In the genomic region with DNA sequence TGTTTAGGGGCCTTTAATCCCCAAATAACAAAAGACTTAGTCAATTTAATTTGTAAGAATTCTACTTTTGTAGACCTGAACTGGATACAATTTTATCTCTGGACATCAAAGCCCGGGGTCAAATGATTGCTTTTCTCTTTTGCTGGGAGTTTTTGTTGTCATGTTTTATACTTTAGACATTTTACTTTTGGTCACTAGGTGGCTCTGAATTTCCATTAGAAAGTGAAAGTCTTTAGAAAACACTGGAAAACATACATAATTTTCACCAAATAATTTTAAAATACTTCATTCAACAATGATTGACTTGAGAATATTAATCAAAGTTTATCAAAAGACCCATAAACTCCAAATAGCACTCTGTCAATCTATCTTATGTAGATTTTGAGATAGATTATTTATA, we compare ENCODE assay signal across 11 cellular contexts. TPM values are rescaled to one million over a fixed set of nuclear protein-coding genes. Genes with fewer than 3 reads are reported as not detected.
DNase-seq lines count a peak whose midpoint lies in the region; ATAC-seq, FAIRE-seq and TF ChIP-seq lines count a peak whose summit lies in the region.
"Had no signal": no experiment of that assay in that cellular context is flagged by ENCODE, and none has a peak within 500 bp of the region (broad histone marks: within the 10 kb centered on the region; RNA-seq: fewer than 3 reads in every experiment).

No MANE protein-coding gene starts in this region.

- DNase-seq in DND-41 (no peak), MM.1S (no peak), H1 (ENCODE audit: low read depth in 1 of 2, low spot score in 2 of 2) (no peak), neural crest cell (ENCODE audit: low read depth, low spot score) (no peak), upper lobe of left lung (no peak), activated T-cell treated with anti-CD3 and anti-CD28 coated beads for 4 hours (no peak), NCI-H2171 treated with DMSO at 0.1 percent for 48 hours (lab: John Stamatoyannopoulos, UW) (no peak)
- DNase-seq: activated CD8-positive, alpha-beta T cell treated with anti-CD3 and anti-CD28 coated beads for 36 hours; colonic mucosa; left ventricle myocardium superior had no signal

- H3K27me3 ChIP-seq in DND-41 (ENCODE audit: insufficient read depth, low read length, poor library complexity) (no peaks in the 10 kb centered on the region), MM.1S (replicated peaks; ENCODE audit: insufficient read depth, low read length) (no peaks in the 10 kb centered on the region), H1 (replicated peaks in 1 of 4; ENCODE audit: control insufficient read depth in 3 of 4, extremely low read depth in 1 of 4, insufficient read depth in 3 of 4, low read length in 3 of 4) (no peaks in the 10 kb centered on the region), upper lobe of left lung (no peaks in the 10 kb centered on the region), gastroesophageal sphincter (no peaks in the 10 kb centered on the region)
- H3K27me3 ChIP-seq: colonic mucosa had no signal

- no peak overlapping the region for H2BK15ac ChIP-seq in H1 (ENCODE audit: low read length)

- H3K14ac ChIP-seq in H1 (ENCODE audit: insufficient read length), result no peak overlapping the region

- H3K4me3 Mint-ChIP-seq in neural crest cell, result no peak overlapping the region
- H3K4me3 Mint-ChIP-seq: activated CD8-positive, alpha-beta T cell treated with anti-CD3 and anti-CD28 coated beads for 36 hours had no signal

- TF ChIP-seq POLR2A in H1 (IDR thresholded peaks at IDR 0.05; ENCODE audit: control extremely low read depth in 1 of 2, low read depth in 2 of 2, low read length in 2 of 2), result no peak
- TF ChIP-seq POLR2A in upper lobe of left lung (IDR thresholded peaks at IDR 0.05), result no peak
- TF ChIP-seq POLR2A in gastroesophageal sphincter (IDR thresholded peaks at IDR 0.05), result no peak

- no peaks in the 10 kb centered on the region for H3K9me3 ChIP-seq in DND-41 (ENCODE audit: insufficient read depth, low read length, severe bottlenecking)
- H3K9me3 ChIP-seq in MM.1S (replicated peaks; ENCODE audit: insufficient read depth, low read length), result no peaks in the 10 kb centered on the region
- no peaks in the 10 kb centered on the region for H3K9me3 ChIP-seq in H1 (ENCODE audit: insufficient read depth in 2 of 2, low read depth in 1 of 2, low read length in 1 of 2)
- no peaks in the 10 kb centered on the region for H3K9me3 ChIP-seq in upper lobe of left lung
- H3K9me3 ChIP-seq in gastroesophageal sphincter, result no peaks in the 10 kb centered on the region
- H3K9me3 ChIP-seq: colonic mucosa had no signal

- H3K56ac ChIP-seq in H1 (replicated peaks; ENCODE audit: insufficient read length, low read depth, low read length), result no peak overlapping the region

- no peak for TF ChIP-seq EP300 in H1 (IDR thresholded peaks at IDR 0.05; ENCODE audit: borderline replicate concordance in 1 of 2, low read depth in 2 of 2, low read length in 2 of 2)
- no peak for TF ChIP-seq EP300 in upper lobe of left lung (IDR thresholded peaks at IDR 0.05)
- TF ChIP-seq EP300 in gastroesophageal sphincter (IDR thresholded peaks at IDR 0.05), result no peak

- peak; percentile 35 for TF ChIP-seq CTCF in DND-41 (IDR thresholded peaks at IDR 0.05; ENCODE audit: borderline replicate concordance, extremely low read depth, low read length, poor library complexity, severe bottlenecking)
- TF ChIP-seq CTCF in MM.1S (IDR thresholded peaks at IDR 0.05; ENCODE audit: low read length), result 0 out of 2 replicates have a peak, but pooled peaks have one; percentile 12
- no peak for TF ChIP-seq CTCF in H1 (IDR thresholded peaks at IDR 0.05; ENCODE audit: control extremely low read depth in 1 of 3, insufficient read depth in 1 of 3, low read depth in 1 of 3, low read length in 3 of 3)
- peak; percentile 61 for TF ChIP-seq CTCF in neural crest cell (conservative IDR thresholded peaks at IDR 0.05)
- TF ChIP-seq CTCF in upper lobe of left lung (IDR thresholded peaks at IDR 0.05), result no peak
- TF ChIP-seq CTCF in gastroesophageal sphincter (IDR thresholded peaks at IDR 0.05), result peak in 2 of 4 experiments; percentile 30 to 31

- no peak for ATAC-seq in DND-41 (ENCODE audit: insufficient read depth, low read depth)
- no peak for ATAC-seq in upper lobe of left lung (ENCODE audit: low FRiP score in 2 of 2)
- ATAC-seq in gastroesophageal sphincter, result no peak
- ATAC-seq: activated CD8-positive, alpha-beta T cell treated with anti-CD3 and anti-CD28 coated beads for 36 hours; left ventricle myocardium superior had no signal

- H3K18ac ChIP-seq in H1 (ENCODE audit: extremely low read depth, low read length), result no peak overlapping the region

- H4K91ac ChIP-seq in H1 (replicated peaks; ENCODE audit: insufficient read length, low read length), result no peak overlapping the region

- H3K9ac ChIP-seq in DND-41 (ENCODE audit: low read depth, low read length) (no peak overlapping the region), MM.1S (ENCODE audit: low read length) (no peak overlapping the region), H1 (replicated peaks in 1 of 4; ENCODE audit: extremely low read depth in 1 of 4, low read depth in 3 of 4, low read length in 3 of 4) (no peak overlapping the region)

- H3K4me2 ChIP-seq in DND-41 (ENCODE audit: insufficient read depth, low read length), result no peak overlapping the region
- no peak overlapping the region for H3K4me2 ChIP-seq in MM.1S (ENCODE audit: low read depth, low read length)
- H3K4me2 ChIP-seq in H1 (ENCODE audit: insufficient read depth in 1 of 2, low read depth in 2 of 2, low read length in 2 of 2), result no peak overlapping the region

- WGBS in H1 (ENCODE audit: extremely low coverage in 1 of 2, insufficient coverage in 1 of 2, insufficient read length in 1 of 2, insufficient replicate concordance in 2 of 2, low coverage in 1 of 2, low lambda C conversion rate in 2 of 2, missing lambda C conversion rate in 1 of 2), 2 experiments, result 94% methylated on average over 1 of the region's 1 CpG; no CpG with 5 or more reads in 1 of the 2 experiments
- WGBS in upper lobe of left lung, 2 donors, result 10 to 25% methylated on average over 1 of the region's 1 CpG
- WGBS in gastroesophageal sphincter (ENCODE audit: low coverage in 1 of 2), 2 donors, result 19 to 25% methylated on average over 1 of the region's 1 CpG

- no peak overlapping the region for H3K27ac Mint-ChIP-seq in neural crest cell (ENCODE audit: unreplicated experiment)
- H3K27ac Mint-ChIP-seq: activated CD8-positive, alpha-beta T cell treated with anti-CD3 and anti-CD28 coated beads for 36 hours had no signal

- no peaks in the 10 kb centered on the region for H3K79me2 ChIP-seq in DND-41 (ENCODE audit: insufficient read depth, low read length)
- H3K79me2 ChIP-seq in MM.1S (ENCODE audit: low read length), result no peaks in the 10 kb centered on the region
- H3K79me2 ChIP-seq in H1 (ENCODE audit: control insufficient read depth in 1 of 2, insufficient read depth in 2 of 2, low read length in 2 of 2), result no peaks in the 10 kb centered on the region

- FAIRE-seq in H1 (lab: Jason Lieb, UNC), result no peak

- no peaks in the 10 kb centered on the region for H3K27me3 Mint-ChIP-seq in neural crest cell (ENCODE audit: low read depth)

- H4K5ac ChIP-seq in H1 (ENCODE audit: insufficient read length, low read depth, low read length), result no peak overlapping the region

- H3K4me1 ChIP-seq in DND-41 (ENCODE audit: insufficient read depth, low read length) (no peaks in the 10 kb centered on the region), MM.1S (ENCODE audit: low read length) (no peaks in the 10 kb centered on the region), H1 (replicated peaks in 1 of 4; ENCODE audit: control insufficient read depth in 3 of 4, insufficient read depth in 4 of 4, low read length in 3 of 4) (peaks cover 0 to under 1% (median 0%) of the 10 kb centered on the region in 4 experiments; a peak in 1 of 7 replicates), upper lobe of left lung (no peaks in the 10 kb centered on the region), gastroesophageal sphincter (peaks cover 0 to 44% (median 0%) of the 10 kb centered on the region in 3 donors)
- H3K4me1 ChIP-seq: colonic mucosa had no signal

- H2BK12ac ChIP-seq in H1 (ENCODE audit: low read depth, low read length), result no peak overlapping the region

- H3K27ac ChIP-seq in DND-41 (ENCODE audit: low read length) (no peak overlapping the region), MM.1S (ENCODE audit: low read length) (no peak overlapping the region), H1 (ENCODE audit: low read depth, low read length) (no peak overlapping the region), upper lobe of left lung (no peak overlapping the region), gastroesophageal sphincter (no peak overlapping the region)
- H3K27ac ChIP-seq: colonic mucosa had no signal

- H3K4me3 ChIP-seq in DND-41 (ENCODE audit: low read depth in 1 of 2, low read length in 2 of 2) (no peak overlapping the region), MM.1S (ENCODE audit: low read length) (no peak overlapping the region), H1 (ENCODE audit: extremely low read depth in 1 of 4, insufficient read depth in 2 of 4, low read depth in 3 of 4, low read length in 4 of 4) (no peak overlapping the region), upper lobe of left lung (no peak overlapping the region), gastroesophageal sphincter (no peak overlapping the region)
- H3K4me3 ChIP-seq: colonic mucosa had no signal

- no peak overlapping the region for H3K4ac ChIP-seq in H1 (replicated peaks; ENCODE audit: insufficient read length, low read depth, low read length)

- H3F3A ChIP-seq in MM.1S (ENCODE audit: insufficient read depth, low read length), result no peaks in the 10 kb centered on the region

- H3K36me3 Mint-ChIP-seq in neural crest cell (ENCODE audit: low read depth), result no peaks in the 10 kb centered on the region

- H4K20me1 ChIP-seq in DND-41 (ENCODE audit: insufficient read depth, low read length) (no peaks in the 10 kb centered on the region), MM.1S (ENCODE audit: insufficient read depth, low read length) (no peaks in the 10 kb centered on the region), H1 (replicated peaks in 1 of 2; ENCODE audit: control insufficient read depth in 1 of 2, insufficient read depth in 2 of 2, low read length in 2 of 2) (no peaks in the 10 kb centered on the region)

- no peak overlapping the region for H3K23ac ChIP-seq in H1 (ENCODE audit: insufficient read length)

- CTCF ChIA-PET in H1 (lab: Charles Lee; ENCODE audit: partially characterized antibody), result interaction anchor here (0.9 to 2.6 kb wide), 5 partner anchors 11 to 236 kb away, joined by 3 to 14 read pairs (median 5); no protein-coding TSS in a partner anchor

- H3K9me2 ChIP-seq in MM.1S (replicated peaks; ENCODE audit: insufficient read depth, low read length), result no peaks in the 10 kb centered on the region

- no peaks in the 10 kb centered on the region for H3K23me2 ChIP-seq in H1 (ENCODE audit: low read depth, low read length)

- H4K8ac ChIP-seq in H1 (ENCODE audit: extremely low read depth, insufficient read depth, low read length), result no peak overlapping the region

- no peak overlapping the region for H2BK5ac ChIP-seq in H1 (ENCODE audit: low read depth, low read length)

- H2BK120ac ChIP-seq in H1 (replicated peaks; ENCODE audit: low read depth, low read length), result no peak overlapping the region

- H2AFZ ChIP-seq in DND-41 (ENCODE audit: low read depth, low read length) (no peak overlapping the region), MM.1S (ENCODE audit: low read length) (no peak overlapping the region), H1 (ENCODE audit: low read length) (no peak overlapping the region)

- no peaks in the 10 kb centered on the region for H3K4me1 Mint-ChIP-seq in neural crest cell

- no peaks in the 10 kb centered on the region for H3K9me3 Mint-ChIP-seq in neural crest cell
- H3K9me3 Mint-ChIP-seq: activated CD8-positive, alpha-beta T cell treated with anti-CD3 and anti-CD28 coated beads for 36 hours had no signal

- H3K36me3 ChIP-seq in DND-41 (ENCODE audit: insufficient read depth, low read length) (no peaks in the 10 kb centered on the region), MM.1S (replicated peaks; ENCODE audit: insufficient read depth, low read length) (no peaks in the 10 kb centered on the region), H1 (ENCODE audit: control insufficient read depth in 2 of 4, insufficient read depth in 4 of 4, low read length in 3 of 4) (no peaks in the 10 kb centered on the region), upper lobe of left lung (no peaks in the 10 kb centered on the region), gastroesophageal sphincter (peaks cover 0 to 40% of the 10 kb centered on the region in 2 donors)
- H3K36me3 ChIP-seq: colonic mucosa had no signal

- H3K79me1 ChIP-seq in H1 (ENCODE audit: low read depth, low read length), result no peaks in the 10 kb centered on the region

- H2BK20ac ChIP-seq in H1 (ENCODE audit: low read length), result no peak overlapping the region

- H2AK5ac ChIP-seq in H1 (ENCODE audit: low read depth, low read length), result no peak overlapping the region

- TF ChIP-seq RAD21 in H1 (IDR thresholded peaks at IDR 0.05 in 1 of 2, conservative IDR thresholded peaks at IDR 0.05 in 1 of 2; ENCODE audit: low read depth in 2 of 2, low read length in 2 of 2), result peak; percentile 14 to 22; a peak in 2 of 4 replicates

- POLR2A ChIA-PET in H1 (lab: Charles Lee; ENCODE audit: partially characterized antibody), result no interaction called here

RNA-seq across cellular contexts. Expression of a gene that starts 2.8 kb away (rescaled TPM):
- not detected in 2 replicates for total RNA-seq in H1 (2021; fragmentation: NEBNext Ultra II Directional; extraction: Animal tissue kit (Norgen Biotek cat#: 25700))
- polyA plus RNA-seq in H1 (2011; rRNA removed), result not detected in 2 replicates
- 0.04 TPM for polyA plus RNA-seq in H1 (2011; cell fraction: cytosol; rRNA removed)
- polyA plus RNA-seq in H1 (2011; cell fraction: nucleus; rRNA removed), result not detected
- 0.74 to 1.0 TPM (median 0.93 TPM) in 3 of 4 replicates, not detected in the other for polyA plus RNA-seq in H1 (2012, experiment 1 of 2)
- polyA plus RNA-seq in H1 (2012, experiment 2 of 2), result not detected
- not detected for polyA plus RNA-seq in H1 (2013, experiment 1 of 2)
- not detected for polyA plus RNA-seq in H1 (2013, experiment 2 of 2)
- polyA minus RNA-seq in H1 (2011; rRNA and poly(A)+ RNA removed), result not detected in 2 replicates
- polyA minus RNA-seq in H1 (2011; cell fraction: cytosol; rRNA and poly(A)+ RNA removed), result not detected
- polyA minus RNA-seq in H1 (2011; cell fraction: nucleus; rRNA and poly(A)+ RNA removed), result not detected
- not detected in 2 replicates for total RNA-seq in neural crest cell
- total RNA-seq in upper lobe of left lung, result under 1 TPM in 1 of 6 donors, not detected in 5; 0.17 TPM
- under 1 TPM in 3 of 4 donors, not detected in 1; 0.16 to 0.40 (median 0.27) TPM for total RNA-seq in gastroesophageal sphincter
- total RNA-seq: activated CD8-positive, alpha-beta T cell treated with anti-CD3 and anti-CD28 coated beads for 36 hours; colonic mucosa; left ventricle myocardium superior had no signal

Comparison
In these comparisons a context has a peak if more than half of its experiments do, and no peak if none do; other contexts are left out.
1. CTCF ChIP-seq: peak in DND-41 (single experiment), MM.1S (single experiment) and neural crest cell (single experiment); none in H1 (0 of 3) and upper lobe of left lung (0 of 6).